Comparison of ENCODE assay signal across 9 cellular contexts in the genomic region with DNA sequence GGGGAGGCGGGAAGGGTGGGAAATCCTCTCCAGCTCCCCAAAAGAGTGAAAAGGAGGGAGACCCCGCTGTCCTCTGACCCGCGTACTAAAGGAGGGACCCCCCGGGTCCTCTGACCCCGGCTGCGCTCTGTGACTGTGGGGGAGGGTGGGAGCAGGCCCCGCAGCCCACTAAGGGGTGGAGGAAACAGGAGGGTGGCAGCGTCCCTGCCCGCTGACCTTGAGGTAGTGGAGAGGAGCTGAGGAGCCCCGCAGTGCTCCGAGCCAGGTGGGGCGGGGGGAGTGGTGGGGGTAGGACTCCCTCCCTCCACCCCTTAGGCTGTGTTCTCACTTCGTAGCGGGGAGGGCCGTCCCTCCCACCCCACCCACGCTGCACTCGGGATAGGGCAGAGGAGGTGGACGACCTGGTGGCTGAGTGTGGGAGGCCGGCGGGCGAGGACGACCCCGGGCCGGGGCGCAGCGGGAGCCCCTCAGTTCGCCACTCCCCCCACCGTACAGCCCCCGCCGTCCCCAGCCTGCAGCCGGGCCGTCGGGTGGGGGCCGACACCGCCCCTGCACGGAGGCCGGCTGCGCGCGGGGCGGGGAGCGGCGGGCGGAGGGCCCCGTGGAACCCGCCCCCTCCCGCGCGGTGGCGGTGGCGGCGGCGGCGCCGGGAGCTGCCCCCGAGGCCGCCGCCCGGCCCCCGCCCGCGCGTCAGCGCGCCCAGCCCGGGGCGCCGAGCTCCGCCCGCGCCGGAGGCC. TPM values are rescaled to one million over a fixed set of nuclear protein-coding genes. Genes with fewer than 3 reads are reported as not detected.
DNase-seq lines count a peak whose midpoint lies in the region; ATAC-seq and TF ChIP-seq lines count a peak whose summit lies in the region.
"Had no signal": no experiment of that assay in that cellular context is flagged by ENCODE, and none has a peak within 500 bp of the region (broad histone marks: within the 10 kb centered on the region; RNA-seq: fewer than 3 reads in every experiment).

TSS of gene ADCY2 (plus strand) at position 707 of the 737 bp plus-strand sequence. CDS start 159 bp downstream, outside the sequence.

- peak within 1 kb of the TSS; percentile 68 for H3K4me3 ChIP-seq in NT2/D1 (ENCODE audit: insufficient read length, low read depth)
- H3K4me3 ChIP-seq in dorsolateral prefrontal cortex: peak within 1 kb of the TSS; percentile 40 to 82 (median 68)
- peak within 1 kb of the TSS; percentile 45 to 64 for H3K4me3 ChIP-seq in mesenchymal stem cell (ENCODE audit: insufficient read depth in 1 of 2, low read depth in 1 of 2, low read length in 2 of 2)
- H3K4me3 ChIP-seq in suprapubic skin: peak within 1 kb of the TSS; percentile 61

- peaks cover 38% of the 10 kb centered on the region for H3K27me3 Mint-ChIP-seq in activated CD4-positive, alpha-beta T cell treated with anti-CD3 and anti-CD28 coated beads, Interleukin-2, amount 10 ng/mL, durations not matched to agents 24 days and 14 days

- H3K23ac ChIP-seq in mesenchymal stem cell (ENCODE audit: low read length in 2 of 2): no peak within 1 kb of the TSS

- H3K4ac ChIP-seq in mesenchymal stem cell (ENCODE audit: low read depth in 1 of 2, low read length in 2 of 2): no peak within 1 kb of the TSS

- H3K79me1 ChIP-seq in mesenchymal stem cell (replicated peaks; ENCODE audit: low read length, poor library complexity, severe bottlenecking): no peaks in the 10 kb centered on the region

- no peak for TF ChIP-seq POLR2A in suprapubic skin (IDR thresholded peaks at IDR 0.05)

- DNase-seq in NT2/D1 (ENCODE audit: low read depth, low spot score) (no peak), dorsolateral prefrontal cortex (no peak), mesenchymal stem cell (no peak), suprapubic skin (ENCODE audit: low spot score in 2 of 2) (no peak), Ammon's horn (ENCODE audit: low spot score) (no peak)
- DNase-seq in activated CD4-positive, alpha-beta T cell treated with anti-CD3 and anti-CD28 coated beads, Interleukin-2, amount 10 ng/mL, durations not matched to agents 24 days and 14 days: no peak
- DNase-seq in activated CD8-positive, alpha-beta memory T cell treated with anti-CD3 and anti-CD28 coated beads, Interleukin-2, amount 50 U/mL, for 48 hours: no peak
- DNase-seq: kidney glomerular epithelial cell had no signal

- no peak within 1 kb of the TSS for H2BK15ac ChIP-seq in mesenchymal stem cell (ENCODE audit: low read depth, poor library complexity, severe bottlenecking)

- H3K27ac Mint-ChIP-seq in activated CD4-positive, alpha-beta T cell treated with anti-CD3 and anti-CD28 coated beads, Interleukin-2, amount 10 ng/mL, durations not matched to agents 24 days and 14 days: no peak within 1 kb of the TSS

- no peaks in the 10 kb centered on the region for H3K9me3 ChIP-seq in NT2/D1 (ENCODE audit: insufficient read depth, low read length)
- H3K9me3 ChIP-seq in mesenchymal stem cell (ENCODE audit: control insufficient read depth, low read length): no peaks in the 10 kb centered on the region
- H3K9me3 ChIP-seq in suprapubic skin: no peaks in the 10 kb centered on the region

- no peaks in the 10 kb centered on the region for H3K9me3 Mint-ChIP-seq in activated CD4-positive, alpha-beta T cell treated with anti-CD3 and anti-CD28 coated beads, Interleukin-2, amount 10 ng/mL, durations not matched to agents 24 days and 14 days

- no peak within 1 kb of the TSS for H4K91ac ChIP-seq in mesenchymal stem cell (ENCODE audit: low read length)

- H3K4me2 ChIP-seq in mesenchymal stem cell (ENCODE audit: low read length, poor library complexity, severe bottlenecking): peak within 1 kb of the TSS; percentile 72

- H2AK5ac ChIP-seq in mesenchymal stem cell (ENCODE audit: low read length, severe bottlenecking): no peak within 1 kb of the TSS

- H3K4me3 Mint-ChIP-seq in activated CD4-positive, alpha-beta T cell treated with anti-CD3 and anti-CD28 coated beads, Interleukin-2, amount 10 ng/mL, durations not matched to agents 24 days and 14 days: no peak within 1 kb of the TSS

- H2AFZ ChIP-seq in mesenchymal stem cell (ENCODE audit: low read depth, low read length): no peak within 1 kb of the TSS

- H3K36me3 Mint-ChIP-seq in activated CD4-positive, alpha-beta T cell treated with anti-CD3 and anti-CD28 coated beads, Interleukin-2, amount 10 ng/mL, durations not matched to agents 24 days and 14 days (ENCODE audit: low read depth): peaks cover 2% of the 10 kb centered on the region

- H3K14ac ChIP-seq in mesenchymal stem cell (ENCODE audit: low read length in 2 of 2): no peak within 1 kb of the TSS

- no peak for TF ChIP-seq CTCF in dorsolateral prefrontal cortex (IDR thresholded peaks at IDR 0.05 in 54 of 56, conservative IDR thresholded peaks at IDR 0.05 in 2 of 56; ENCODE audit: low read depth in 1 of 56, partially characterized antibody in 56 of 56)
- TF ChIP-seq CTCF in suprapubic skin (IDR thresholded peaks at IDR 0.05): no peak

- H3K9ac ChIP-seq in NT2/D1 (ENCODE audit: insufficient read length, low read depth) (peak within 1 kb of the TSS; percentile 81), mesenchymal stem cell (ENCODE audit: low read length) (peak within 1 kb of the TSS; percentile 36)

- peaks cover 2% of the 10 kb centered on the region for H3K4me1 Mint-ChIP-seq in activated CD4-positive, alpha-beta T cell treated with anti-CD3 and anti-CD28 coated beads, Interleukin-2, amount 10 ng/mL, durations not matched to agents 24 days and 14 days

- no peak within 1 kb of the TSS for H2BK120ac ChIP-seq in mesenchymal stem cell (ENCODE audit: low read depth, low read length)

- TF ChIP-seq EP300 in suprapubic skin (IDR thresholded peaks at IDR 0.05): no peak

- no peak within 1 kb of the TSS for H2BK12ac ChIP-seq in mesenchymal stem cell (ENCODE audit: low read length in 2 of 2)

- intact Hi-C loops in dorsolateral prefrontal cortex (cut with DNase I): loop anchor here (2.0 to 10.0 kb wide), 4 partner anchors 352 to 573 kb away; partner anchors contain the start of gene CFAP90 (in 1 of the 2)
- intact Hi-C loops in activated CD4-positive, alpha-beta T cell treated with anti-CD3 and anti-CD28 coated beads, Interleukin-2, amount 10 ng/mL, durations not matched to agents 24 days and 14 days (cut with micrococcal nuclease): no loop called here

- H3K36me3 ChIP-seq in NT2/D1 (ENCODE audit: insufficient read depth, insufficient read length, low read length) (no peaks in the 10 kb centered on the region), mesenchymal stem cell (ENCODE audit: control insufficient read depth in 1 of 2, insufficient read depth in 2 of 2, low read depth in 1 of 2, low read length in 2 of 2) (no peaks in the 10 kb centered on the region), suprapubic skin (no peaks in the 10 kb centered on the region)

- H3K18ac ChIP-seq in mesenchymal stem cell (ENCODE audit: low read depth in 1 of 2, low read length in 2 of 2): no peak within 1 kb of the TSS

- 1% methylated on average over 8 of the region's 73 CpGs for WGBS in mesenchymal stem cell
- WGBS in suprapubic skin: 14% methylated on average over 2 of the region's 73 CpGs

- H3K27me3 ChIP-seq in NT2/D1 (ENCODE audit: insufficient read depth, insufficient read length): no peaks in the 10 kb centered on the region
- H3K27me3 ChIP-seq in dorsolateral prefrontal cortex: peaks cover 0 to 31% (median 0%) of the 10 kb centered on the region in 45 donors
- peaks cover 45% of the 10 kb centered on the region in 2 experiments for H3K27me3 ChIP-seq in mesenchymal stem cell (ENCODE audit: control insufficient read depth in 1 of 2, insufficient read depth in 1 of 2, low read length in 2 of 2)
- H3K27me3 ChIP-seq in suprapubic skin: peaks cover 9% of the 10 kb centered on the region

- peaks cover 5% of the 10 kb centered on the region for H3K4me1 ChIP-seq in NT2/D1 (ENCODE audit: insufficient read depth, insufficient read length)
- H3K4me1 ChIP-seq in mesenchymal stem cell (ENCODE audit: control insufficient read depth, insufficient read depth, low read depth, low read length): peaks cover 17% of the 10 kb centered on the region
- peaks cover 20% of the 10 kb centered on the region for H3K4me1 ChIP-seq in suprapubic skin

- H4K8ac ChIP-seq in mesenchymal stem cell (ENCODE audit: low read length): no peak within 1 kb of the TSS

- peak within 1 kb of the TSS in 58 of 59 donors; percentile 8 to 96 (median 84) for H3K27ac ChIP-seq in dorsolateral prefrontal cortex
- no peak within 1 kb of the TSS for H3K27ac ChIP-seq in mesenchymal stem cell (ENCODE audit: low read length, poor library complexity, severe bottlenecking)
- H3K27ac ChIP-seq in suprapubic skin: peak within 1 kb of the TSS; percentile 64

- no peak within 1 kb of the TSS for H2BK5ac ChIP-seq in mesenchymal stem cell (ENCODE audit: low read depth, low read length, poor library complexity, severe bottlenecking)

- no peak for ATAC-seq in HG02884 (IDR thresholded peaks at IDR 0.05; ENCODE audit: unreplicated experiment)

RNA-seq across cellular contexts. Expression of gene ADCY2, which starts in this region (rescaled TPM):
- total RNA-seq in dorsolateral prefrontal cortex: 100 to 1,000 TPM in 118 of 120 experiments, 10 to 100 TPM in 2; 84.8 to 293 (median 161) TPM
- 0.04 TPM for polyA plus RNA-seq in mesenchymal stem cell (2013, experiment 1 of 2)
- polyA plus RNA-seq in mesenchymal stem cell (2013, experiment 2 of 2): 0.03 TPM
- total RNA-seq in suprapubic skin: 10 to 100 TPM in 3 of 4 donors, 1 to 10 TPM in 1; 2.6 to 24.8 (median 10.9) TPM
- total RNA-seq in activated CD4-positive, alpha-beta T cell treated with anti-CD3 and anti-CD28 coated beads, Interleukin-2, amount 10 ng/mL, durations not matched to agents 24 days and 14 days: not detected in 2 replicates
